In the genomic region with DNA sequence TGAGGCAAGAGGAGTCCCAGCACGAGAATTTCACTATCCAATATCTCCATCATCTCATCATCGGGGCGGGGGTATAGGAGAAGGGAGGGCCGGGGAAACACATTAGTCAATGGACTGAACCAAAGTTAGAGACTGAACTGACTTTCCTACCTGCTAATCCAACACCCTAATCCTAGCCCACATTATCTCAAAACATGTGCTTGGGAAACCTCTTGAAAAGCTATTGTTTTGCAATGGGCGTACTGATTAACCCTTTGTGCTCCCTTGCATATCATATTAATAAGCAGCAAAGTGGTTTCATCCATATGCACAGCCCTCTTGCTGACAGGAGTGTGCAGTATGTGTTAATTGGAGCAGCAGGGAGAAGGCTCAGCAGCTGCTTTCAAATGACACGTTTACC, we compare ENCODE assay signal across 14 cellular contexts.
DNase-seq lines count a peak whose midpoint lies in the region; ATAC-seq and TF ChIP-seq lines count a peak whose summit lies in the region.
"Had no signal": no experiment of that assay in that cellular context is flagged by ENCODE, and none has a peak within 500 bp of the region (broad histone marks: within the 10 kb centered on the region; RNA-seq: fewer than 3 reads in every experiment).

No MANE protein-coding gene starts in this region.

- peaks cover 0 to 49% (median 2%) of the 10 kb centered on the region in 45 donors for H3K27me3 ChIP-seq in dorsolateral prefrontal cortex

- intact Hi-C loops in dorsolateral prefrontal cortex (cut with DNase I) = no loop called here

- peak overlapping the region; percentile 4 to 65 (median 46) for H3K4me3 ChIP-seq in dorsolateral prefrontal cortex

- no peak for ATAC-seq in GM18498 (IDR thresholded peaks at IDR 0.05; ENCODE audit: unreplicated experiment)
- no peak for ATAC-seq in GM21423 (IDR thresholded peaks at IDR 0.05; ENCODE audit: unreplicated experiment)
- no peak for ATAC-seq in HG03159 (IDR thresholded peaks at IDR 0.05; ENCODE audit: unreplicated experiment)
- ATAC-seq: foreskin keratinocyte; stimulated activated naive B cell treated with anti-CD40 and anti-IgM and Interleukin-4, amounts not matched to agents 10 μg/mL and 1 μg/mL and 100 μg/mL, for 72 hours had no signal

- no peak overlapping the region for H3K27ac ChIP-seq in dorsolateral prefrontal cortex
- H3K27ac ChIP-seq: foreskin keratinocyte had no signal

- DNase-seq in DMS153 (lab: John Stamatoyannopoulos, UW) (peak; percentile 52), NCI-H1694 (lab: John Stamatoyannopoulos, UW) (peak; percentile 81), NCI-H510A (lab: John Stamatoyannopoulos, UW) (peak; percentile 72), dorsolateral prefrontal cortex (no peak), kidney glomerular epithelial cell (lab: John Stamatoyannopoulos, UW) (no peak)
- DNase-seq: activated T-cell treated with anti-CD3 and anti-CD28 coated beads for 4 hours; CD4-positive, alpha-beta memory T cell; foreskin keratinocyte; immature natural killer cell; NCI-H187; stimulated activated naive B cell treated with anti-CD40 and anti-IgM and Interleukin-4, amounts not matched to agents 10 μg/mL and 1 μg/mL and 100 μg/mL, for 72 hours had no signal

- TF ChIP-seq CTCF in dorsolateral prefrontal cortex (IDR thresholded peaks at IDR 0.05 in 54 of 56, conservative IDR thresholded peaks at IDR 0.05 in 2 of 56; ENCODE audit: low read depth in 1 of 56, partially characterized antibody in 56 of 56) = no peak

Comparison
In these comparisons a context has a peak if more than half of its experiments do, and no peak if none do; other contexts are left out.
1. DNase-seq: peak in DMS153 (single experiment), NCI-H1694 (single experiment) and NCI-H510A (single experiment); none in dorsolateral prefrontal cortex (0 of 10) and kidney glomerular epithelial cell (single experiment).